In the genomic region with DNA sequence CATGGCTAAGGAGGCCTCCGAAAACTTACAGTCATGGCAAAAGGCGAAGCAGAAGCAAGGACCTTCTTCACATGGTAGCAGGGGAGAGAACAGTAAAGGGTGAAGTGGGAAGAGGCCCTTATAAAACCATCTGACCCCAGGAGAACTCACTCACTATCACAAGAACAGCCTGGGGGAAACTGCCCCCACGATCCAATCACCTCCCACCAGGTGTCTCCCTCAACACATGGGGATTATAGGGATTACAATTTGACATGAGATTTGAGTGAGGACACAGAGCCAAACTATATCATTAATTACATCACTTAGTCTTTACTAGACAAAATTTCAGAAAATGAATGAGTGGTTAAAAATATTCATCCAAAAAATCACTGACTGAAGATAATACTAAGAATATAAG, we compare ENCODE assay signal across 1 cellular context.
TF ChIP-seq lines count a peak whose summit lies in the region.

No MANE protein-coding gene starts in this region.

TF ChIP-seq in GM23338, 12 proteins besides CTCF, POLR2A, EP300 and RAD21 (continued from another document):
- no peak for TF ChIP-seq ZNF462 (CRISPR knock-in tag; IDR thresholded peaks at IDR 0.05)
- no peak for TF ChIP-seq JUNB (IDR thresholded peaks at IDR 0.05; ENCODE audit: unreplicated experiment)
- no peak for TF ChIP-seq STAT1 (IDR thresholded peaks at IDR 0.05; ENCODE audit: unreplicated experiment)
- TF ChIP-seq REST (IDR thresholded peaks at IDR 0.05; ENCODE audit: unreplicated experiment), result no peak
- no peak for TF ChIP-seq POLR2AphosphoS5 (IDR thresholded peaks at IDR 0.05; ENCODE audit: low read depth)
- TF ChIP-seq CREB1 (CRISPR knock-in tag; IDR thresholded peaks at IDR 0.05; ENCODE audit: low read depth), result no peak
- no peak for TF ChIP-seq EZH2phosphoT487 (IDR thresholded peaks at IDR 0.05; ENCODE audit: unreplicated experiment)
